21 cellular contexts compared by ENCODE assay signal in the genomic region with DNA sequence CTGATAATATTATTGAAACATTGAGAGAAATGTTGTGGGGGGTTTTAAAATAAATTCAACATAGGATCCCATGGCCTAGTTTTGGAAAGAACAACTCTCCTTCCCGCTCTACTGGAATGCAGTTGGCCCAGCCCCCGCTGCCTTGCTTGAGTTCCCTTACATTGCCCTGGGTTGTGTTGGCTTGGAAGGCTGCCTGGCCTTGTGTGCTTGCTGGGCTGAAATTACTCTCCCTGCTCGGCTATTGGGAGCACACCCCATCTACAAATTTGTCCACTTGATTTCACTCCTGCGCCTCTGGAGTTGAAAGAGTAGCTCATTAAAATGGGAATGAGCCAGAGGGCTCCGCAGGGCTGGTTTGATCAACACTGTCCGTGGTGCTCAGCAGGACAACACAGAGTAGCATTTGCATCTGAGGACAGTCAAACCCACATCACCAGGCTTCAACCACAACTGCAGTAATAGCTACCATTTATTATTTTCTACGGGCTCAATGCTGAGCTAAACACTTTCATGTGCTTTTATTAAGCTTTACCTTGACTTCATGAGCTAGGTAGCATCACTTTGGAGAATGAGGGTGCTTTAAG. TPM values are rescaled to one million over a fixed set of nuclear protein-coding genes. Genes with fewer than 3 reads are reported as not detected.
DNase-seq lines count a peak whose midpoint lies in the region; ATAC-seq and TF ChIP-seq lines count a peak whose summit lies in the region.
"Had no signal": no experiment of that assay in that cellular context is flagged by ENCODE, and none has a peak within 500 bp of the region (broad histone marks: within the 10 kb centered on the region; RNA-seq: fewer than 3 reads in every experiment).

No MANE protein-coding gene starts in this region.

- intact Hi-C loops in sciatic nerve (cut with DNase I): no loop called here

- no peak overlapping the region; the same call in 1 of the 2 replicates for H3K9ac ChIP-seq in iPS-20b (ENCODE audit: low read depth, low read length)

- H3K27ac ChIP-seq in RWPE2 (ENCODE audit: poor library complexity, severe bottlenecking): no peak overlapping the region
- no peak overlapping the region for H3K27ac ChIP-seq in iPS-20b (ENCODE audit: low read length)
- H3K27ac ChIP-seq: brain microvascular endothelial cell, neutrophil, skin epidermis, suprapubic skin had no signal

- no peaks in the 10 kb centered on the region for H3K9me3 ChIP-seq in RWPE2 (ENCODE audit: severe bottlenecking)
- peaks cover 4% of the 10 kb centered on the region; the same call in 1 of the 2 replicates for H3K9me3 ChIP-seq in iPS-20b (ENCODE audit: insufficient read depth, low read depth, low read length)
- H3K9me3 ChIP-seq: neutrophil, suprapubic skin had no signal

- no peak for TF ChIP-seq CTCF in RWPE2 (IDR thresholded peaks at IDR 0.05; ENCODE audit: poor library complexity, severe bottlenecking)

- no peaks in the 10 kb centered on the region for H3K4me1 ChIP-seq in RWPE2 (ENCODE audit: insufficient read depth, poor library complexity, severe bottlenecking)
- peaks cover 20% of the 10 kb centered on the region; the same call in 1 of the 2 replicates for H3K4me1 ChIP-seq in iPS-20b (ENCODE audit: insufficient read depth, low read length)
- H3K4me1 ChIP-seq: suprapubic skin had no signal

- H3K36me3 ChIP-seq in RWPE2 (ENCODE audit: low read depth) (no peaks in the 10 kb centered on the region), iPS-20b (ENCODE audit: insufficient read depth, low read depth, low read length) (no peaks in the 10 kb centered on the region)
- H3K36me3 ChIP-seq: brain microvascular endothelial cell, neutrophil, suprapubic skin had no signal

- H3K4me3 ChIP-seq in RWPE2 (ENCODE audit: severe bottlenecking) (no peak overlapping the region), iPS-20b (ENCODE audit: low read length) (peak overlapping the region; percentile 14; the same call in 1 of the 2 replicates)
- H3K4me3 ChIP-seq: skin epidermis, suprapubic skin had no signal

- DNase-seq in RWPE2 (ENCODE audit: low spot score): no peak
- peak; percentile 48 for DNase-seq in ecto neural progenitor cell (ENCODE audit: low spot score)
- DNase-seq in sciatic nerve (ENCODE audit: low spot score): no peak
- no peak for DNase-seq in NCI-H2081 (lab: John Stamatoyannopoulos, UW)
- DNase-seq in EL: no peak
- DNase-seq: activated CD8-positive, alpha-beta memory T cell treated with anti-CD3 and anti-CD28 coated beads, Interleukin-2, amount 50 U/mL, for 4 hours; activated naive CD4-positive, alpha-beta T cell; brain microvascular endothelial cell; effector CD8-positive, alpha-beta T cell; foreskin fibroblast; HCEC 1CT; midbrain; NCI-H187; NCI-H510A treated with DMSO at 0.1 percent for 48 hours; stimulated activated CD4-positive, alpha-beta T cell treated with anti-CD3 and anti-CD28 coated beads, Interleukin-4, amount 100 ng/mL, for 4 hours had no signal

- H3K27me3 ChIP-seq in RWPE2 (ENCODE audit: insufficient read depth, poor library complexity, severe bottlenecking) (peaks cover 7% of the 10 kb centered on the region), iPS-20b (ENCODE audit: insufficient read depth, low read length) (no peaks in the 10 kb centered on the region)
- H3K27me3 ChIP-seq: brain microvascular endothelial cell, neutrophil, suprapubic skin had no signal

- ATAC-seq in RWPE2 (ENCODE audit: low read depth) (peak; percentile 32; the same call in 1 of the 3 replicates), sciatic nerve (peak; percentile 60), HG03439 (IDR thresholded peaks at IDR 0.05; ENCODE audit: unreplicated experiment) (no peak)

RNA-seq across cellular contexts. Expression of a gene that starts 35.2 kb away (rescaled TPM):
- 13.6 TPM for total RNA-seq in sciatic nerve
- total RNA-seq: B cell had no signal
